25 cellular contexts compared by ENCODE assay signal in the genomic region with DNA sequence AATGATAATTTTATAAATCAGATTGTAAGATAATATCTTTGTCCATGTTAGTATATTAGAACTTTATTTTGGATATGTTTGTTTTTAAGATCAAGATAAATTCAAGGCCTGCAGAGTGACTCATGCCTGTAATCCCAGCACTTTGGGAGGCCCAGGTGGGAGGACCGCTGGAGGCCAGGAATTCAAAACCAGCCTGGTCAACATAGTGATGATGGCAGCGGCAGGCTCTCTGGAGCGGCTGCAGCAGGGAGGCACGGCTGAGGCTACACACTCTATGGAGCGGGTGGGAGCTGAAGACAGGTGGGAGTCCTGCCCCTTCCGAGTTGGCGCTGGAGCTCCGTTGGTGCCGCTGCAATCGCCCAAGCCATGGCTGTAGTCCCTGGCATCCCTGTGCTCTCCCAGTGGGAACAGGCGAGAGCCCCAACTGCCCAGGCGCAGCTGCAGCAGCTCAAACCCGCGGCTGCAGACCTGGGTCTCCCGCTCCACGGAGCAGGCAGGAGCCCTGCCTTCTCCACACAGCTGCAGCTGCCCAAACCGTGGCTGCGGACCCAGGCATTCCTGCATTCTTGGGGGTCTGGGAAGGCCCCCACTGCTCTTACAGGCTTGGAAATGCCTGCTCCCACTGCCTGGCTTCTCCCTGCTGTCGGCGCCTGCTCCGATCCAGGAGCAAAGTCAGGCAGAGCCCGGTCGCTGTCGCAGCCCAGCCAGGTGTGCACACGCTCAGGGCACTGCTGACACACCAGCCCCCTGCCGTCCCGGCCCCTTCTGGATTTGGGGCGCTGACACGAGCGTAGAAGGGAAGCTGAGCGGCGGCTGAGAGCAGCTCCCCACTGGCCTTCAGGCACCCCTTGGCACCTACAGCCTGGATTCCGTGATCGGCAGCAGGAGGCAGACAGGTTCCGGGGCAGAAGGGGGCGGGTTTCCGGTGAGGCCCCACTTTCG.
"Had no signal": no experiment of that assay in that cellular context is flagged by ENCODE, and none has a peak within 500 bp of the region (broad histone marks: within the 10 kb centered on the region; RNA-seq: fewer than 3 reads in every experiment).

No MANE protein-coding gene starts in this region.

- H3K27ac ChIP-seq: body of pancreas, colonic mucosa, epithelial cell of prostate, foreskin keratinocyte, gastrocnemius medialis, heart left ventricle had no signal

- DNase-seq: activated CD4-positive, alpha-beta memory T cell treated with anti-CD3 and anti-CD28 coated beads, Interleukin-2, amount 10 ng/mL, durations not matched to agents 7 days and 5 days; activated CD4-positive, alpha-beta T cell treated with anti-CD3 and anti-CD28 coated beads for 1 hour; activated CD4-positive, alpha-beta T cell treated with anti-CD3 and anti-CD28 coated beads for 4 hours; activated CD4-positive, alpha-beta T cell treated with anti-CD3 and anti-CD28 coated beads, Interleukin-2, amount 10 ng/mL, durations not matched to agents 7 days and 5 days; activated CD4-positive, alpha-beta T cell treated with anti-CD3 and anti-CD28 coated beads, Interleukin-2, amount 50 U/mL, for 4 hours; activated CD4-positive, CD25-positive, alpha-beta regulatory T cell; activated effector memory CD4-positive, alpha-beta T cell treated with Interleukin-2 at 50 U/mL for 16 hours; activated gamma-delta T cell treated with Interleukin-2 at 50 U/mL for 16 hours; activated naive CD4-positive, alpha-beta T cell treated with anti-CD3 and anti-CD28 coated beads, Interleukin-2, amount 50 U/mL, for 16 hours; activated naive CD4-positive, alpha-beta T cell treated with Interleukin-2 at 50 U/mL for 16 hours; activated T-cell treated with anti-CD3 and anti-CD28 coated beads, Interleukin-2, amount 50 U/mL, for 4 hours; amniotic stem cell; anterior cingulate cortex; body of pancreas; caudate nucleus; colonic mucosa; effector CD8-positive, alpha-beta T cell; foreskin keratinocyte; gastrocnemius medialis; glutamatergic neuron; heart left ventricle; T-helper 2 cell had no signal

- H3K27ac Mint-ChIP-seq: activated CD4-positive, alpha-beta memory T cell treated with anti-CD3 and anti-CD28 coated beads, Interleukin-2, amount 10 ng/mL, durations not matched to agents 7 days and 5 days; activated CD4-positive, alpha-beta T cell treated with anti-CD3 and anti-CD28 coated beads, Interleukin-2, amount 10 ng/mL, durations not matched to agents 7 days and 5 days; activated naive CD8-positive, alpha-beta T cell; activated T-helper 17 cell treated with anti-CD3 and anti-CD28 coated beads, Interleukin-2, amount 50 U/mL, for 72 hours had no signal

- H3K27me3 ChIP-seq: body of pancreas, colonic mucosa, foreskin keratinocyte, gastrocnemius medialis, heart left ventricle had no signal

- ATAC-seq: activated T-cell treated with anti-CD3 and anti-CD28 coated beads, Interleukin-2, amount 50 U/mL, for 4 hours; activated T-helper 17 cell treated with anti-CD3 and anti-CD28 coated beads, Interleukin-2, amount 50 U/mL, for 72 hours; body of pancreas; foreskin keratinocyte; gastrocnemius medialis had no signal

- H3K4me3 Mint-ChIP-seq: activated CD4-positive, alpha-beta memory T cell treated with anti-CD3 and anti-CD28 coated beads, Interleukin-2, amount 10 ng/mL, durations not matched to agents 7 days and 5 days; activated CD4-positive, alpha-beta T cell treated with anti-CD3 and anti-CD28 coated beads, Interleukin-2, amount 10 ng/mL, durations not matched to agents 7 days and 5 days; activated naive CD8-positive, alpha-beta T cell; activated T-cell treated with anti-CD3 and anti-CD28 coated beads, Interleukin-2, amount 50 U/mL, for 4 hours; activated T-helper 17 cell treated with anti-CD3 and anti-CD28 coated beads, Interleukin-2, amount 50 U/mL, for 72 hours had no signal

- H3K4me3 ChIP-seq: body of pancreas, colonic mucosa, gastrocnemius medialis, heart left ventricle had no signal

- H3K9me3 ChIP-seq: body of pancreas, colonic mucosa, gastrocnemius medialis had no signal

- H3K4me1 ChIP-seq: body of pancreas, colonic mucosa, foreskin keratinocyte, gastrocnemius medialis, heart left ventricle had no signal

- H3K9me3 Mint-ChIP-seq: activated CD4-positive, alpha-beta memory T cell treated with anti-CD3 and anti-CD28 coated beads, Interleukin-2, amount 10 ng/mL, durations not matched to agents 7 days and 5 days; activated T-cell treated with anti-CD3 and anti-CD28 coated beads, Interleukin-2, amount 50 U/mL, for 4 hours; activated T-helper 17 cell treated with anti-CD3 and anti-CD28 coated beads, Interleukin-2, amount 50 U/mL, for 72 hours had no signal

- H3K4me1 Mint-ChIP-seq: activated CD4-positive, alpha-beta memory T cell treated with anti-CD3 and anti-CD28 coated beads, Interleukin-2, amount 10 ng/mL, durations not matched to agents 7 days and 5 days; activated T-helper 17 cell treated with anti-CD3 and anti-CD28 coated beads, Interleukin-2, amount 50 U/mL, for 72 hours had no signal

- H3K27me3 Mint-ChIP-seq: activated CD4-positive, alpha-beta memory T cell treated with anti-CD3 and anti-CD28 coated beads, Interleukin-2, amount 10 ng/mL, durations not matched to agents 7 days and 5 days; activated CD4-positive, alpha-beta T cell treated with anti-CD3 and anti-CD28 coated beads, Interleukin-2, amount 10 ng/mL, durations not matched to agents 7 days and 5 days; activated naive CD8-positive, alpha-beta T cell; activated T-helper 17 cell treated with anti-CD3 and anti-CD28 coated beads, Interleukin-2, amount 50 U/mL, for 72 hours had no signal
